16 cellular contexts compared by ENCODE assay signal in genomic region chr17:37478187-37478586, GRCh38. TPM values are rescaled to one million over a fixed set of nuclear protein-coding genes. Genes with fewer than 3 reads are reported as not detected.
DNase-seq lines count a peak whose midpoint lies in the region; ATAC-seq, FAIRE-seq and TF ChIP-seq lines count a peak whose summit lies in the region.
"Had no signal": no experiment of that assay in that cellular context is flagged by ENCODE, and none has a peak within 500 bp of the region (broad histone marks: within the 10 kb centered on the region; RNA-seq: fewer than 3 reads in every experiment).

No MANE protein-coding gene starts in this region.

- TF ChIP-seq CTCF in AG09309 (IDR thresholded peaks at IDR 0.05; ENCODE audit: control insufficient read depth, insufficient read depth, low read depth, low read length, missing control alignments), result no peak
- TF ChIP-seq CTCF in H1 (IDR thresholded peaks at IDR 0.05; ENCODE audit: control extremely low read depth in 1 of 3, insufficient read depth in 1 of 3, low read depth in 1 of 3, low read length in 3 of 3), result no peak
- no peak for TF ChIP-seq CTCF in keratinocyte (optimal IDR thresholded peaks at IDR 0.05 in 1 of 3, IDR thresholded peaks at IDR 0.05 in 1 of 3, conservative IDR thresholded peaks at IDR 0.05 in 1 of 3; ENCODE audit: extremely low read depth in 1 of 3, insufficient read depth in 2 of 3, low read length in 3 of 3)
- no peak for TF ChIP-seq CTCF in OCI-LY7 (conservative IDR thresholded peaks at IDR 0.05; ENCODE audit: low read length)

- H3K79me1 ChIP-seq in H1 (ENCODE audit: low read depth, low read length), result no peaks in the 10 kb centered on the region

- H3K4me2 ChIP-seq in H1 (ENCODE audit: insufficient read depth in 1 of 2, low read depth in 2 of 2, low read length in 2 of 2), result no peak overlapping the region
- H3K4me2 ChIP-seq in keratinocyte (ENCODE audit: control insufficient read depth, extremely low read depth, insufficient read depth, low read depth, low read length), result peak overlapping the region; percentile 17
- no peak overlapping the region for H3K4me2 ChIP-seq in OCI-LY7 (ENCODE audit: low read length)

- H4K5ac ChIP-seq in H1 (ENCODE audit: insufficient read length, low read depth, low read length), result no peak overlapping the region

- no peaks in the 10 kb centered on the region for H3K9me3 ChIP-seq in H1 (ENCODE audit: insufficient read depth in 2 of 2, low read depth in 1 of 2, low read length in 1 of 2)
- H3K9me3 ChIP-seq in keratinocyte (ENCODE audit: control insufficient read depth, low read depth, low read length), result no peaks in the 10 kb centered on the region
- no peaks in the 10 kb centered on the region for H3K9me3 ChIP-seq in OCI-LY7 (ENCODE audit: low read length)

- no peak overlapping the region for H3K56ac ChIP-seq in H1 (replicated peaks; ENCODE audit: insufficient read length, low read depth, low read length)

- peak; percentile 77 for DNase-seq in AG09309 (ENCODE audit: low read depth)
- DNase-seq in MV-4-11 (lab: John Stamatoyannopoulos, UW), result peak; percentile 41
- DNase-seq in H1 (ENCODE audit: low read depth in 1 of 2, low spot score in 2 of 2), result no peak
- no peak for DNase-seq in keratinocyte (ENCODE audit: low read depth, low spot score)
- no peak for DNase-seq in NCI-H187 (lab: John Stamatoyannopoulos, UW)
- no peak for DNase-seq in OCI-LY7 (ENCODE audit: low spot score)
- DNase-seq: activated CD4-positive, CD25-positive, alpha-beta regulatory T cell treated with anti-CD3 and anti-CD28 coated beads, Interleukin-2, amount 50 U/mL, for 72 hours; activated T-cell treated with anti-CD3 and anti-CD28 coated beads, Interleukin-2, amount 50 U/mL, for 1 hour; amygdala; DND-41; effector CD4-positive, alpha-beta T cell; H7; NCI-H1436 treated with DMSO at 0.1 percent for 48 hours; nucleus accumbens had no signal

- peaks cover 4 to 40% (median 26%) of the 10 kb centered on the region in 4 experiments for H3K36me3 ChIP-seq in H1 (ENCODE audit: control insufficient read depth in 2 of 4, insufficient read depth in 4 of 4, low read length in 3 of 4)
- H3K36me3 ChIP-seq in keratinocyte (ENCODE audit: control insufficient read depth in 2 of 2, extremely low read depth in 1 of 2, insufficient read depth in 2 of 2, low read length in 2 of 2), result peaks cover 0 to 22% of the 10 kb centered on the region in 2 experiments
- H3K36me3 ChIP-seq in OCI-LY7 (ENCODE audit: insufficient read depth, low read length), result peaks cover 63% of the 10 kb centered on the region

- H3K4me1 ChIP-seq in H1 (replicated peaks in 1 of 4; ENCODE audit: control insufficient read depth in 3 of 4, insufficient read depth in 4 of 4, low read length in 3 of 4) (peaks cover 0 to 5% (median under 1%) of the 10 kb centered on the region in 4 experiments; a peak in 3 of 7 replicates), keratinocyte (ENCODE audit: control insufficient read depth, extremely low read depth, insufficient read depth, low read length) (peaks cover 52% of the 10 kb centered on the region), OCI-LY7 (ENCODE audit: insufficient read depth, low read length, poor library complexity, severe bottlenecking) (peaks cover 6% of the 10 kb centered on the region)

- H4K20me1 ChIP-seq in H1 (replicated peaks in 1 of 2; ENCODE audit: control insufficient read depth in 1 of 2, insufficient read depth in 2 of 2, low read length in 2 of 2), result no peaks in the 10 kb centered on the region
- H4K20me1 ChIP-seq in keratinocyte (ENCODE audit: control insufficient read depth, extremely low read depth, insufficient read depth, low read length), result no peaks in the 10 kb centered on the region
- H4K20me1 ChIP-seq in OCI-LY7 (ENCODE audit: insufficient read depth, low read length), result no peaks in the 10 kb centered on the region

- no peak overlapping the region for H3K27ac ChIP-seq in H1 (ENCODE audit: low read depth, low read length)
- H3K27ac ChIP-seq in keratinocyte (ENCODE audit: control insufficient read depth, insufficient read depth, low read length), result peak overlapping the region; percentile 59
- H3K27ac ChIP-seq in OCI-LY7 (ENCODE audit: low read depth, low read length, poor library complexity, severe bottlenecking), result no peak overlapping the region

- no peak overlapping the region for H3K9ac ChIP-seq in H1 (replicated peaks in 1 of 4; ENCODE audit: extremely low read depth in 1 of 4, low read depth in 3 of 4, low read length in 3 of 4)
- peak overlapping the region; percentile 7 for H3K9ac ChIP-seq in keratinocyte (ENCODE audit: control insufficient read depth, extremely low read depth, insufficient read depth, low read length)

- POLR2A ChIA-PET in H1 (lab: Charles Lee; ENCODE audit: partially characterized antibody), result interaction anchor here (0.9 kb wide), 1 partner anchor 13 kb away, joined by 4 read pairs; no protein-coding TSS in a partner anchor
- POLR2A ChIA-PET in OCI-LY7 (lab: Charles Lee), result no interaction called here

- no peak overlapping the region for H3K23ac ChIP-seq in H1 (ENCODE audit: insufficient read length)

- no peak overlapping the region for H4K8ac ChIP-seq in H1 (ENCODE audit: extremely low read depth, insufficient read depth, low read length)

- TF ChIP-seq RAD21 in H1 (IDR thresholded peaks at IDR 0.05 in 1 of 2, conservative IDR thresholded peaks at IDR 0.05 in 1 of 2; ENCODE audit: low read depth in 2 of 2, low read length in 2 of 2), result no peak

- H2BK5ac ChIP-seq in H1 (ENCODE audit: low read depth, low read length), result no peak overlapping the region

- intact Hi-C loops in OCI-LY7 (cut with micrococcal nuclease; ENCODE audit: unreplicated experiment), result no loop called here

- H2BK20ac ChIP-seq in H1 (ENCODE audit: low read length), result no peak overlapping the region

- no peak overlapping the region for H2BK120ac ChIP-seq in H1 (replicated peaks; ENCODE audit: low read depth, low read length)

- no peak for TF ChIP-seq POLR2A in H1 (IDR thresholded peaks at IDR 0.05; ENCODE audit: control extremely low read depth in 1 of 2, low read depth in 2 of 2, low read length in 2 of 2)

- CTCF ChIA-PET in H1 (lab: Charles Lee; ENCODE audit: partially characterized antibody) (no interaction called here), OCI-LY7 (lab: Charles Lee; ENCODE audit: unreplicated experiment) (no interaction called here)

- WGBS in H1 (ENCODE audit: extremely low coverage in 1 of 2, insufficient coverage in 1 of 2, insufficient read length in 1 of 2, insufficient replicate concordance in 2 of 2, low coverage in 1 of 2, low lambda C conversion rate in 2 of 2, missing lambda C conversion rate in 1 of 2), 2 experiments, result 88% methylated on average over 2 of the region's 2 CpGs; no CpG with 5 or more reads in 1 of the 2 experiments

- no peak overlapping the region for H3K4me3 ChIP-seq in AG09309 (ENCODE audit: control insufficient read depth, low read depth, low read length)
- no peak overlapping the region for H3K4me3 ChIP-seq in H1 (ENCODE audit: extremely low read depth in 1 of 4, insufficient read depth in 2 of 4, low read depth in 3 of 4, low read length in 4 of 4)
- H3K4me3 ChIP-seq in keratinocyte (ENCODE audit: control insufficient read depth in 2 of 3, extremely low read depth in 1 of 3, insufficient read depth in 2 of 3, low read depth in 1 of 3, low read length in 3 of 3), result no peak overlapping the region
- H3K4me3 ChIP-seq in OCI-LY7 (ENCODE audit: low read depth, low read length, poor library complexity, severe bottlenecking), result no peak overlapping the region

- TF ChIP-seq EP300 in H1 (IDR thresholded peaks at IDR 0.05; ENCODE audit: borderline replicate concordance in 1 of 2, low read depth in 2 of 2, low read length in 2 of 2), result no peak

- H3K79me2 ChIP-seq in H1 (ENCODE audit: control insufficient read depth in 1 of 2, insufficient read depth in 2 of 2, low read length in 2 of 2), result no peaks in the 10 kb centered on the region
- no peaks in the 10 kb centered on the region for H3K79me2 ChIP-seq in keratinocyte (ENCODE audit: control insufficient read depth, insufficient read depth, low read length)
- no peaks in the 10 kb centered on the region for H3K79me2 ChIP-seq in OCI-LY7 (ENCODE audit: insufficient read depth, low read depth, low read length)

- H2AK5ac ChIP-seq in H1 (ENCODE audit: low read depth, low read length), result no peak overlapping the region

- no peak for FAIRE-seq in H1 (lab: Jason Lieb, UNC)
- no peak for FAIRE-seq in keratinocyte (lab: Jason Lieb, UNC)

- H2AFZ ChIP-seq in H1 (ENCODE audit: low read length), result no peak overlapping the region
- no peak overlapping the region for H2AFZ ChIP-seq in keratinocyte (ENCODE audit: control insufficient read depth, low read length)
- no peak overlapping the region for H2AFZ ChIP-seq in OCI-LY7 (ENCODE audit: low read length)

- no peaks in the 10 kb centered on the region for H3K9me1 ChIP-seq in keratinocyte (ENCODE audit: control insufficient read depth, extremely low read depth, insufficient read depth, low read length)

- H2BK12ac ChIP-seq in H1 (ENCODE audit: low read depth, low read length), result no peak overlapping the region

- H3K18ac ChIP-seq in H1 (ENCODE audit: extremely low read depth, low read length), result no peak overlapping the region

- H3K9me2 ChIP-seq in OCI-LY7 (ENCODE audit: insufficient read depth, low read length), result no peaks in the 10 kb centered on the region

- H3K27me3 ChIP-seq in H1 (replicated peaks in 1 of 4; ENCODE audit: control insufficient read depth in 3 of 4, extremely low read depth in 1 of 4, insufficient read depth in 3 of 4, low read length in 3 of 4) (no peaks in the 10 kb centered on the region), keratinocyte (ENCODE audit: control insufficient read depth, extremely low read depth, insufficient read depth, low read length) (no peaks in the 10 kb centered on the region)

- no peak for ATAC-seq in HG03095 (IDR thresholded peaks at IDR 0.05; ENCODE audit: unreplicated experiment)
- ATAC-seq in HG02852 (IDR thresholded peaks at IDR 0.05; ENCODE audit: unreplicated experiment), result no peak

- no TSS peak for BruUV-seq in OCI-LY7 (replicated peaks; lab: Mats Ljungman, UMichigan)

- H4K91ac ChIP-seq in H1 (replicated peaks; ENCODE audit: insufficient read length, low read length), result no peak overlapping the region

- H2BK15ac ChIP-seq in H1 (ENCODE audit: low read length), result no peak overlapping the region

- no peaks in the 10 kb centered on the region for H3K23me2 ChIP-seq in H1 (ENCODE audit: low read depth, low read length)

- H3K4ac ChIP-seq in H1 (replicated peaks; ENCODE audit: insufficient read length, low read depth, low read length), result no peak overlapping the region

- no peak overlapping the region for H3K14ac ChIP-seq in H1 (ENCODE audit: insufficient read length)

- dilution Hi-C loops in keratinocyte (cut with MboI; ENCODE audit: extremely low pct_ligation_motif_present, low sequenced_read_pairs), result no loop called here

RNA-seq across cellular contexts. Expression of gene DUSP14, which starts 11.5 kb away (rescaled TPM):
- total RNA-seq in H1 (2021; fragmentation: NEBNext Ultra II Directional; extraction: Animal tissue kit (Norgen Biotek cat#: 25700)), result 20.7 and 22.1 TPM in 2 replicates
- polyA plus RNA-seq in H1 (2011; rRNA removed) (35.2 and 37.9 TPM in 2 replicates), keratinocyte (169 to 226 TPM (median 210 TPM) in 3 replicates)
- 36.4 TPM for polyA plus RNA-seq in H1 (2011; cell fraction: cytosol; rRNA removed)
- 28.1 TPM for polyA plus RNA-seq in H1 (2011; cell fraction: nucleus; rRNA removed)
- polyA plus RNA-seq in H1 (2012, experiment 1 of 2), result 20.7 to 25.5 TPM (median 22.4 TPM) in 4 replicates
- polyA plus RNA-seq in H1 (2012, experiment 2 of 2), result 30.6 TPM
- 17.9 TPM for polyA plus RNA-seq in H1 (2013, experiment 1 of 2)
- polyA plus RNA-seq in H1 (2013, experiment 2 of 2), result 17.6 TPM
- 33.6 and 34.0 TPM in 2 replicates for polyA minus RNA-seq in H1 (2011; rRNA and poly(A)+ RNA removed)
- polyA minus RNA-seq in H1 (2011; cell fraction: cytosol; rRNA and poly(A)+ RNA removed), result 17.0 TPM
- polyA minus RNA-seq in H1 (2011; cell fraction: nucleus; rRNA and poly(A)+ RNA removed), result 9.7 TPM
- polyA plus RNA-seq in keratinocyte (2011; ENCODE audit: low read depth), result 52.8 TPM
- polyA plus RNA-seq in keratinocyte (2011; cell fraction: cytosol; rRNA removed), result 197 and 226 TPM in 2 replicates
- 187 and 230 TPM in 2 replicates for polyA plus RNA-seq in keratinocyte (2011; cell fraction: nucleus; rRNA removed)
- 115 and 211 TPM in 2 replicates for polyA plus RNA-seq in keratinocyte (2012; ENCODE audit: low replicate concordance)
- polyA minus RNA-seq in keratinocyte, result 137 to 243 TPM (median 145 TPM) in 3 replicates
- 130 TPM for polyA minus RNA-seq in keratinocyte (2011; cell fraction: cytosol; rRNA and poly(A)+ RNA removed)
- polyA minus RNA-seq in keratinocyte (2011; cell fraction: nucleus; rRNA and poly(A)+ RNA removed), result 77.0 and 108 TPM in 2 replicates
- total RNA-seq in OCI-LY7 (2014; rRNA removed; shearing (Covaris generic)), result 21.2 and 21.5 TPM in 2 replicates
- 11.0 and 12.2 TPM in 2 replicates for total RNA-seq in OCI-LY7 (2022)

Comparison
In these comparisons a context has a peak if more than half of its experiments do, and no peak if none do; other contexts are left out.
1. DNase-seq: peak in AG09309 (single experiment) and MV-4-11 (single experiment); none in H1 (0 of 2), keratinocyte (single experiment), NCI-H187 (0 of 2) and OCI-LY7 (single experiment).